ENCODE assay signal across 14 cellular contexts in genomic region chr13:94176576-94176975, GRCh38.
"Had no signal": no experiment of that assay in that cellular context is flagged by ENCODE, and none has a peak within 500 bp of the region (broad histone marks: within the 10 kb centered on the region; RNA-seq: fewer than 3 reads in every experiment).

No MANE protein-coding gene starts in this region.

- H3K9me3 ChIP-seq: heart left ventricle, left ventricle myocardium inferior, right lobe of liver, spleen, testis, upper lobe of left lung had no signal

- H3K4me1 ChIP-seq: heart left ventricle, left ventricle myocardium inferior, spleen, testis, upper lobe of left lung had no signal

- DNase-seq: activated CD4-positive, alpha-beta T cell treated with anti-CD3 and anti-CD28 coated beads, Interleukin-2, amount 10 ng/mL, durations not matched to agents 7 days and 5 days; activated CD8-positive, alpha-beta memory T cell treated with anti-CD3 and anti-CD28 coated beads, Interleukin-2, amount 50 U/mL, for 48 hours; activated gamma-delta T cell treated with Interleukin-2 at 50 U/mL for 16 hours; activated naive CD8-positive, alpha-beta T cell treated with anti-CD3 and anti-CD28 coated beads, Interleukin-2, amount 10 ng/mL, durations not matched to agents 7 days and 5 days; anterior cingulate cortex; effector memory CD4-positive, alpha-beta T cell; heart left ventricle; left ventricle myocardium inferior; nephron progenitor cell; right lobe of liver; spleen; stimulated activated naive CD8-positive, alpha-beta T cell treated with anti-CD3 and anti-CD28 coated beads, Interleukin-15, amount 100 ng/mL, for 72 hours; testis; upper lobe of left lung had no signal

- H3K27ac ChIP-seq: heart left ventricle, left ventricle myocardium inferior, right lobe of liver, testis, upper lobe of left lung had no signal

- H3K36me3 ChIP-seq: heart left ventricle, left ventricle myocardium inferior, right lobe of liver, spleen, upper lobe of left lung had no signal

- H3K27me3 ChIP-seq: heart left ventricle, right lobe of liver, spleen, testis, upper lobe of left lung had no signal

- H3K4me3 ChIP-seq: heart left ventricle, left ventricle myocardium inferior, right lobe of liver, spleen, testis, upper lobe of left lung had no signal
